In the genomic region with DNA sequence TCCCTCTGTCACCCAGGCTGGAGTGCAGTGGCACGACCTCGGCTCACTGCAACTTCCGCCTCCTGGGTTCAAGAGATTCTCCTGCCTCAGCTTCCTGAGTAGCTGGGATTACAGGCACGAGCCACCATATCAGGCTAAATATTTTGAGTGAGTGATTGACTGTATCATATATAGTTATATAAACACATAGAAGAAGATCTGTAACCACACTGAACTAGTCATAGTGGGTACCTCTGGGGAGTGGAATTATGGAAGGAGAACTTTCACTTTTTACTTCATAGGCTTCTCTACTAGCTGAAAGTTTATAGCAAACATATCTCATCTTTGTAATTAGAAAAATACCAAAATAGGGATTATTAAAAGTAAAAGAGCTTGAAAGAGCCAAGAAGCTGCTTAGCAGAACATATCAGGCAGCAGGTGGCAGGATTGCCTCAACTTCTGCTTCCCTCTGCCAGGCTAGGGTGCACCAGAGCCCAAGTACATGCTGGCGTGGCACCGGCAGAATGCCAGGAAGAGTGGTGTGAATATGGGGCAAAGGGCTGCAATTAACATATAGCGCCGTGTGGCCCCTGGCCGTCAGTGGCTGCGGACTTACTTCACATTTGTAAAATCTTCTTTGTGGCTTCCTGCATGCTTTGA, we compare ENCODE assay signal across 9 cellular contexts. TPM values are rescaled to one million over a fixed set of nuclear protein-coding genes. Genes with fewer than 3 reads are reported as not detected.
DNase-seq lines count a peak whose midpoint lies in the region; ATAC-seq and TF ChIP-seq lines count a peak whose summit lies in the region.
"Had no signal": no experiment of that assay in that cellular context is flagged by ENCODE, and none has a peak within 500 bp of the region (broad histone marks: within the 10 kb centered on the region; RNA-seq: fewer than 3 reads in every experiment).

No MANE protein-coding gene starts in this region.

- H3K27ac ChIP-seq in Karpas-422 (ENCODE audit: low read length): no peak overlapping the region
- H3K27ac ChIP-seq in endodermal cell (ENCODE audit: low read depth, low read length): no peak overlapping the region
- H3K27ac ChIP-seq: neutrophil had no signal

- peak; percentile 69 for TF ChIP-seq CTCF in endodermal cell (conservative IDR thresholded peaks at IDR 0.05)

- intact Hi-C loops in activated CD4-positive, alpha-beta T cell treated with anti-CD3 and anti-CD28 coated beads for 36 hours (cut with DNase I, micrococcal nuclease): loop anchor here (1.0 to 2.0 kb wide), 2 partner anchors 86 to 316 kb away; no protein-coding TSS in a partner anchor

- peaks cover 56% of the 10 kb centered on the region for H3K4me1 Mint-ChIP-seq in activated CD4-positive, alpha-beta T cell treated with anti-CD3 and anti-CD28 coated beads for 36 hours
- H3K4me1 Mint-ChIP-seq in endodermal cell: no peaks in the 10 kb centered on the region

- no peaks in the 10 kb centered on the region for H3K4me1 ChIP-seq in Karpas-422 (ENCODE audit: low read length)
- H3K4me1 ChIP-seq in endodermal cell (ENCODE audit: control insufficient read depth, insufficient read depth, low read length): no peaks in the 10 kb centered on the region

- peak overlapping the region; percentile 50 for H3K4me3 Mint-ChIP-seq in activated CD4-positive, alpha-beta T cell treated with anti-CD3 and anti-CD28 coated beads for 36 hours
- H3K4me3 Mint-ChIP-seq in endodermal cell: no peak overlapping the region

- H3K27ac Mint-ChIP-seq in activated CD4-positive, alpha-beta T cell treated with anti-CD3 and anti-CD28 coated beads for 36 hours: peak overlapping the region; percentile 88
- no peak overlapping the region for H3K27ac Mint-ChIP-seq in endodermal cell

- no peak overlapping the region for H3K9ac ChIP-seq in Karpas-422 (ENCODE audit: low read length)
- H3K9ac ChIP-seq in endodermal cell (ENCODE audit: extremely low read depth, low read length, poor library complexity, severe bottlenecking): no peak overlapping the region

- no peaks in the 10 kb centered on the region for H3K9me2 ChIP-seq in Karpas-422 (replicated peaks; ENCODE audit: insufficient read depth, low read length)

- H2AFZ ChIP-seq in Karpas-422 (ENCODE audit: low read length): no peak overlapping the region

- H3K27me3 Mint-ChIP-seq in activated CD4-positive, alpha-beta T cell treated with anti-CD3 and anti-CD28 coated beads for 36 hours: no peaks in the 10 kb centered on the region
- H3K27me3 Mint-ChIP-seq in endodermal cell (ENCODE audit: insufficient read depth): no peaks in the 10 kb centered on the region

- no peaks in the 10 kb centered on the region for H3K9me3 Mint-ChIP-seq in activated CD4-positive, alpha-beta T cell treated with anti-CD3 and anti-CD28 coated beads for 36 hours (ENCODE audit: low read depth)
- H3K9me3 Mint-ChIP-seq in endodermal cell: peaks cover 44% of the 10 kb centered on the region

- H3K79me2 ChIP-seq in Karpas-422 (ENCODE audit: low read length): no peaks in the 10 kb centered on the region

- H3K9me3 ChIP-seq in Karpas-422 (ENCODE audit: low read length): no peaks in the 10 kb centered on the region
- H3K9me3 ChIP-seq in endodermal cell (ENCODE audit: control insufficient read depth, low read length): no peaks in the 10 kb centered on the region
- H3K9me3 ChIP-seq: neutrophil had no signal

- H3K27me3 ChIP-seq in Karpas-422 (ENCODE audit: low read length): no peaks in the 10 kb centered on the region
- no peaks in the 10 kb centered on the region for H3K27me3 ChIP-seq in endodermal cell (ENCODE audit: control insufficient read depth, insufficient read depth, low read length, poor library complexity, severe bottlenecking)
- H3K27me3 ChIP-seq: neutrophil had no signal

- no peaks in the 10 kb centered on the region for H3K36me3 Mint-ChIP-seq in activated CD4-positive, alpha-beta T cell treated with anti-CD3 and anti-CD28 coated beads for 36 hours (ENCODE audit: low read depth)
- H3K36me3 Mint-ChIP-seq in endodermal cell (ENCODE audit: low read depth): no peaks in the 10 kb centered on the region

- WGBS in endodermal cell (ENCODE audit: insufficient coverage in 1 of 2, insufficient read length in 1 of 2), 2 experiments: 81 to 90% methylated on average over 2 to 9 of the region's 10 CpGs

- no peak overlapping the region for H3K4me2 ChIP-seq in Karpas-422 (ENCODE audit: low read depth, low read length, poor library complexity, severe bottlenecking)

- H3K36me3 ChIP-seq in Karpas-422 (ENCODE audit: insufficient read depth, low read length): no peaks in the 10 kb centered on the region
- H3K36me3 ChIP-seq in endodermal cell (ENCODE audit: control insufficient read depth, insufficient read depth, low read length): no peaks in the 10 kb centered on the region
- H3K36me3 ChIP-seq: neutrophil had no signal

- CTCF ChIA-PET in activated CD4-positive, alpha-beta T cell treated with anti-CD3 and anti-CD28 coated beads for 36 hours (lab: Charles Lee): interaction anchor here (0.7 to 2.7 kb wide), 12 partner anchors 9 to 139 kb away, joined by 3 to 32 read pairs (median 4); no protein-coding TSS in a partner anchor

- DNase-seq in ELF-1 (ENCODE audit: low read depth, low spot score) (peak; percentile 34), Karpas-422 (peak; percentile 60), endodermal cell (peak; percentile 68), non-pigmented ciliary epithelial cell (ENCODE audit: low read depth) (peak; percentile 2), cerebellar cortex (ENCODE audit: low spot score) (no peak), DMS79 treated with DMSO at 0.1 percent for 48 hours (lab: John Stamatoyannopoulos, UW) (no peak)
- peak; percentile 79 for DNase-seq in activated CD4-positive, alpha-beta T cell treated with anti-CD3 and anti-CD28 coated beads for 36 hours

- no peak overlapping the region for H3K4me3 ChIP-seq in Karpas-422 (ENCODE audit: low read length)
- H3K4me3 ChIP-seq in endodermal cell (ENCODE audit: low read length): no peak overlapping the region

- H4K20me1 ChIP-seq in Karpas-422 (ENCODE audit: insufficient read depth, low read depth, low read length): no peaks in the 10 kb centered on the region

- ATAC-seq in activated CD4-positive, alpha-beta T cell treated with anti-CD3 and anti-CD28 coated beads for 36 hours: peak; percentile 84
- ATAC-seq in HG03521 (IDR thresholded peaks at IDR 0.05; ENCODE audit: unreplicated experiment): no peak

- POLR2A ChIA-PET in activated CD4-positive, alpha-beta T cell treated with anti-CD3 and anti-CD28 coated beads for 36 hours (lab: Charles Lee): interaction anchor here (0.6 to 1.4 kb wide), 6 partner anchors 9 to 280 kb away, joined by 3 to 7 read pairs (median 4); no protein-coding TSS in a partner anchor

RNA-seq across cellular contexts. Expression of a gene that starts 39.5 kb away (rescaled TPM):
- total RNA-seq in Karpas-422 (2014; rRNA removed; shearing (Covaris generic); ENCODE audit: low replicate concordance): not detected in 2 replicates
- total RNA-seq in activated CD4-positive, alpha-beta T cell treated with anti-CD3 and anti-CD28 coated beads for 36 hours: 100 to 1,000 TPM; 123 to 146 TPM
- not detected for total RNA-seq in endodermal cell
- polyA plus RNA-seq in endodermal cell (2013, experiment 1 of 2): not detected
- polyA plus RNA-seq in endodermal cell (2013, experiment 2 of 2): not detected

Comparison
In these comparisons a context has a peak if more than half of its experiments do, and no peak if none do; other contexts are left out.
1. DNase-seq: peak in ELF-1 (single experiment), Karpas-422 (single experiment), activated CD4-positive, alpha-beta T cell treated with anti-CD3 and anti-CD28 coated beads for 36 hours (single experiment), endodermal cell (single experiment) and non-pigmented ciliary epithelial cell (single experiment); none in cerebellar cortex (single experiment) and DMS79 treated with DMSO at 0.1 percent for 48 hours (single experiment).
2. RNA of a gene that starts 39.5 kb away (total RNA-seq): 123 to 146 TPM in activated CD4-positive, alpha-beta T cell treated with anti-CD3 and anti-CD28 coated beads for 36 hours; not detected in Karpas-422 and not detected in endodermal cell; every median in the first group is over 100 times any median in the second.